20 cellular contexts compared by ENCODE assay signal in the genomic region with DNA sequence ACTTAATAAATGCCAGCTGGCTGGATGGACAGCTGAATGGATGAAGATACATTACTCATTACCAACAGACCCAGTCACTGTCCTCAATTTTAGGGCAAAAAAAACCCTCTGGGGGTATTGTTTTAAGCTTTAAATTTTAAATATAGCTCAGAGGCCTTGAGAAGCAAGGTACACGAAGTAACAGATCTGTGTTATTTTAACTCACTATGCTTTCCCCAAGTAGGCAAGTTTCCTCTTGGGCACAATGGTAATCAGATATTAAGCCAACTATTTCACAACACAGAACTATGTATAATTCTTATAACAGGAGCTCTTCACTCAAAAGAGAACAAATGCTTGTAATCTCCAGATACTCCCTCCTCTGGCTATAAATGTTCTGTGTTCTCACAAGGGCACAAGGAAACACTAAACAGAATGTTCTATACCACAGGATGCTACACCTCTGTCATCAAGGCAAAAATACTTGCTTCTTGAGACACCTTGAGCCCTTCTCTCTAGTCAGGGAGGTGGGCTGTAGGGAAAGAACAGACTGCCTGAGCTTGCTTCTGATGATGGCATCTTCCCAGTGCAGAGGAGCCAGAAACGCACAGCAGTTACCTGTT.
"Had no signal": no experiment of that assay in that cellular context is flagged by ENCODE, and none has a peak within 500 bp of the region (broad histone marks: within the 10 kb centered on the region; RNA-seq: fewer than 3 reads in every experiment).

No MANE protein-coding gene starts in this region.

- DNase-seq: activated CD4-positive, alpha-beta T cell treated with anti-CD3 and anti-CD28 coated beads for 1 hour; activated CD4-positive, alpha-beta T cell treated with anti-CD3 and anti-CD28 coated beads, Interleukin-2, amount 50 U/mL, for 4 hours; activated effector memory CD4-positive, alpha-beta T cell treated with Interleukin-2 at 50 U/mL for 16 hours; activated T-cell treated with anti-CD3 and anti-CD28 coated beads, Interleukin-2, amount 50 U/mL, for 24 hours; amniotic stem cell; esophagus squamous epithelium; heart right ventricle; left colon; psoas muscle; right lobe of liver; stimulated activated naive CD4-positive, alpha-beta T cell; T-helper 1 cell; T1000; trophoblast cell had no signal

- H3K36me3 ChIP-seq: esophagus squamous epithelium, gastroesophageal sphincter, heart right ventricle, right lobe of liver had no signal

- ATAC-seq: gastroesophageal sphincter, left colon, right lobe of liver had no signal

- H3K27ac ChIP-seq: coronary artery, esophagus squamous epithelium, gastroesophageal sphincter, heart right ventricle, psoas muscle, right lobe of liver, SK-N-MC had no signal

- H3K27ac Mint-ChIP-seq: activated naive CD4-positive, alpha-beta T cell treated with anti-CD3 and anti-CD28 coated beads, Interleukin-2, amount 50 U/mL, for 24 hours; activated T-cell treated with anti-CD3 and anti-CD28 coated beads, Interleukin-2, amount 50 U/mL, for 24 hours had no signal

- H3K4me3 Mint-ChIP-seq: activated naive CD4-positive, alpha-beta T cell treated with anti-CD3 and anti-CD28 coated beads, Interleukin-2, amount 50 U/mL, for 24 hours; activated T-cell treated with anti-CD3 and anti-CD28 coated beads, Interleukin-2, amount 50 U/mL, for 24 hours; central memory CD8-positive, alpha-beta T cell; neural crest cell had no signal

- H3K4me1 Mint-ChIP-seq: activated naive CD4-positive, alpha-beta T cell treated with anti-CD3 and anti-CD28 coated beads, Interleukin-2, amount 50 U/mL, for 24 hours; central memory CD8-positive, alpha-beta T cell; neural crest cell had no signal

- H3K4me3 ChIP-seq: coronary artery, esophagus squamous epithelium, gastroesophageal sphincter, heart right ventricle, psoas muscle, right lobe of liver, SK-N-MC had no signal

- H3K27me3 ChIP-seq: esophagus squamous epithelium, heart right ventricle, right lobe of liver had no signal

- H3K9me3 ChIP-seq: esophagus squamous epithelium, gastroesophageal sphincter, heart right ventricle, psoas muscle, right lobe of liver had no signal

- H3K4me1 ChIP-seq: esophagus squamous epithelium, gastroesophageal sphincter, psoas muscle, right lobe of liver had no signal

- H3K9me3 Mint-ChIP-seq: activated naive CD4-positive, alpha-beta T cell treated with anti-CD3 and anti-CD28 coated beads, Interleukin-2, amount 50 U/mL, for 24 hours; activated T-cell treated with anti-CD3 and anti-CD28 coated beads, Interleukin-2, amount 50 U/mL, for 24 hours; neural crest cell had no signal

- H3K36me3 Mint-ChIP-seq: activated naive CD4-positive, alpha-beta T cell treated with anti-CD3 and anti-CD28 coated beads, Interleukin-2, amount 50 U/mL, for 24 hours had no signal
